In genomic region chrX:9821581-9821980, GRCh38 we compare ENCODE assay signal across 25 cellular contexts. TPM values are rescaled to one million over a fixed set of nuclear protein-coding genes. Genes with fewer than 3 reads are reported as not detected.
"Had no signal": no experiment of that assay in that cellular context is flagged by ENCODE, and none has a peak within 500 bp of the region (broad histone marks: within the 10 kb centered on the region; RNA-seq: fewer than 3 reads in every experiment).

No MANE protein-coding gene starts in this region.

- H3K9me3 ChIP-seq: adrenal gland, colonic mucosa, SJSA1 had no signal

- H3K36me3 ChIP-seq: adrenal gland, colonic mucosa, SJSA1 had no signal

- H3K27ac ChIP-seq: adrenal gland, colonic mucosa, SJSA1 had no signal

- H3K9me3 Mint-ChIP-seq: activated CD4-positive, alpha-beta memory T cell treated with anti-CD3 and anti-CD28 coated beads for 36 hours; activated CD4-positive, alpha-beta T cell treated with anti-CD3 and anti-CD28 coated beads, Interleukin-2, amount 10 ng/mL, durations not matched to agents 7 days and 5 days; activated naive CD4-positive, alpha-beta T cell treated with anti-CD3 and anti-CD28 coated beads for 36 hours; activated naive CD8-positive, alpha-beta T cell treated with anti-CD3 and anti-CD28 coated beads for 36 hours; activated T-helper 17 cell treated with anti-CD3 and anti-CD28 coated beads, Interleukin-2, amount 50 U/mL, for 72 hours had no signal

- H3K36me3 Mint-ChIP-seq: activated CD4-positive, alpha-beta memory T cell treated with anti-CD3 and anti-CD28 coated beads for 36 hours; activated naive CD8-positive, alpha-beta T cell treated with anti-CD3 and anti-CD28 coated beads for 36 hours had no signal

- H3K4me1 Mint-ChIP-seq: activated CD4-positive, alpha-beta T cell treated with anti-CD3 and anti-CD28 coated beads, Interleukin-2, amount 10 ng/mL, durations not matched to agents 7 days and 5 days; activated naive CD8-positive, alpha-beta T cell treated with anti-CD3 and anti-CD28 coated beads for 36 hours; activated T-helper 17 cell treated with anti-CD3 and anti-CD28 coated beads, Interleukin-2, amount 50 U/mL, for 72 hours had no signal

- H3K4me1 ChIP-seq: adrenal gland, colonic mucosa, SJSA1 had no signal

- DNase-seq: activated CD4-positive, alpha-beta memory T cell treated with anti-CD3 and anti-CD28 coated beads for 36 hours; activated CD4-positive, alpha-beta T cell treated with anti-CD3 and anti-CD28 coated beads, Interleukin-2, amount 10 ng/mL, durations not matched to agents 7 days and 5 days; activated CD4-positive, CD25-positive, alpha-beta regulatory T cell; activated CD8-positive, alpha-beta memory T cell treated with anti-CD3 and anti-CD28 coated beads for 24 hours; activated gamma-delta T cell; activated naive CD4-positive, alpha-beta T cell treated with anti-CD3 and anti-CD28 coated beads for 36 hours; activated naive CD8-positive, alpha-beta T cell treated with anti-CD3 and anti-CD28 coated beads for 36 hours; activated T-cell treated with anti-CD3 and anti-CD28 coated beads, Interleukin-2, amount 50 U/mL, for 48 hours; adrenal gland; anterior cingulate cortex; caudate nucleus; colonic mucosa; NCI-H1092; NCI-H1417; NCI-H1930; NCI-H2107; NCI-H2171 treated with DMSO at 0.1 percent for 48 hours; NCI-H226; PC-3; SHP77; T-helper 2 cell; T1000 had no signal

- ATAC-seq: activated T-helper 17 cell treated with anti-CD3 and anti-CD28 coated beads, Interleukin-2, amount 50 U/mL, for 72 hours; PC-3 had no signal

- H3K27me3 ChIP-seq: adrenal gland, colonic mucosa, SJSA1 had no signal

- H3K4me3 ChIP-seq: adrenal gland, colonic mucosa, SJSA1 had no signal

- H3K27ac Mint-ChIP-seq: activated CD4-positive, alpha-beta memory T cell treated with anti-CD3 and anti-CD28 coated beads for 36 hours; activated CD4-positive, alpha-beta T cell treated with anti-CD3 and anti-CD28 coated beads, Interleukin-2, amount 10 ng/mL, durations not matched to agents 7 days and 5 days; activated naive CD4-positive, alpha-beta T cell treated with anti-CD3 and anti-CD28 coated beads for 36 hours; activated naive CD8-positive, alpha-beta T cell treated with anti-CD3 and anti-CD28 coated beads for 36 hours; activated T-helper 17 cell treated with anti-CD3 and anti-CD28 coated beads, Interleukin-2, amount 50 U/mL, for 72 hours had no signal

- H3K4me3 Mint-ChIP-seq: activated CD4-positive, alpha-beta memory T cell treated with anti-CD3 and anti-CD28 coated beads for 36 hours; activated CD4-positive, alpha-beta T cell treated with anti-CD3 and anti-CD28 coated beads, Interleukin-2, amount 10 ng/mL, durations not matched to agents 7 days and 5 days; activated naive CD4-positive, alpha-beta T cell treated with anti-CD3 and anti-CD28 coated beads for 36 hours; activated naive CD8-positive, alpha-beta T cell treated with anti-CD3 and anti-CD28 coated beads for 36 hours; activated T-helper 17 cell treated with anti-CD3 and anti-CD28 coated beads, Interleukin-2, amount 50 U/mL, for 72 hours had no signal

RNA-seq across cellular contexts. Expression of gene SHROOM2, which starts 35.4 kb away (rescaled TPM):
- total RNA-seq: activated CD4-positive, alpha-beta memory T cell treated with anti-CD3 and anti-CD28 coated beads for 36 hours; activated CD4-positive, alpha-beta T cell treated with anti-CD3 and anti-CD28 coated beads, Interleukin-2, amount 10 ng/mL, durations not matched to agents 7 days and 5 days; activated naive CD4-positive, alpha-beta T cell treated with anti-CD3 and anti-CD28 coated beads for 36 hours; activated naive CD8-positive, alpha-beta T cell treated with anti-CD3 and anti-CD28 coated beads for 36 hours; activated T-helper 17 cell treated with anti-CD3 and anti-CD28 coated beads, Interleukin-2, amount 50 U/mL, for 72 hours had no signal

RNA-seq across cellular contexts. Expression of gene GPR143, which starts 55.9 kb away (rescaled TPM):
- total RNA-seq: activated CD4-positive, alpha-beta memory T cell treated with anti-CD3 and anti-CD28 coated beads for 36 hours; activated CD4-positive, alpha-beta T cell treated with anti-CD3 and anti-CD28 coated beads, Interleukin-2, amount 10 ng/mL, durations not matched to agents 7 days and 5 days; activated naive CD4-positive, alpha-beta T cell treated with anti-CD3 and anti-CD28 coated beads for 36 hours; activated naive CD8-positive, alpha-beta T cell treated with anti-CD3 and anti-CD28 coated beads for 36 hours; activated T-helper 17 cell treated with anti-CD3 and anti-CD28 coated beads, Interleukin-2, amount 50 U/mL, for 72 hours; NCI-H460; SJSA1 had no signal
